Comparison of ENCODE assay signal across 1 cellular context in the genomic region with DNA sequence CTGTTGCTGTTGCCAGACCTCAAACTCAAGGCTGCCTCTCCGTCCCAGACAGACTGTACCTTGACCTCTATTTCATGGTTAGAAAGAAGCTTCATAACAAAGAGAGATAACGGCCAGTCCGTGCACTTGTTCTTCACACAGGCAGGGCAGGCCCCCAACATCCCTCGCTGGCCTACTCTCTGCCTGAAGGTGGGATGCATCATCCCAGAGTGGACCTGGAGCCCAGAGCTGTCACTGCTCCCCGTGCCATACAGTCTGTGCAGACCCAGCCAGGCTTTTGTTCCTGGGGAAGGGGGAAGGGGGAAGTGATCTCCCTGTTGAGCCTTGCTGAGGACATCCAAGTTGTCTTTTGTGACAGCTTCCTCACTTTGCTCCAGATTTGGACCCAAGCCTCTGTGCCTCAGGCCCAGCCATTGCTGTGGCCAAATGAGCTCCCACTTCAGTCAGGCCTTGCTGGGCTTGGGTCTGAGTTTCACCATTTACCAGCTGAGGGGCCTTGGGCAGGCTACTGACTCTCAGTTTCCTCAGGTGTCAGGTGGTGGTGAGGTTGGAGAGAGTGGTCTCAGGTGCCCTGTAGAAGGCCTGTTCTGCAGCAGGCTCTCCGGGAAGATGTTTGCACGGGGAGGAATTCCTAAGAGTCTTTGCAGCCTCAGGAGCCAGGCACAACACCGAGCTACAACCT.
TF ChIP-seq lines count a peak whose summit lies in the region.

No MANE protein-coding gene starts in this region.

TF ChIP-seq in HepG2, 621 proteins besides CTCF, POLR2A, EP300 and RAD21 (continued from another document):
- TF ChIP-seq, protein P1, sequence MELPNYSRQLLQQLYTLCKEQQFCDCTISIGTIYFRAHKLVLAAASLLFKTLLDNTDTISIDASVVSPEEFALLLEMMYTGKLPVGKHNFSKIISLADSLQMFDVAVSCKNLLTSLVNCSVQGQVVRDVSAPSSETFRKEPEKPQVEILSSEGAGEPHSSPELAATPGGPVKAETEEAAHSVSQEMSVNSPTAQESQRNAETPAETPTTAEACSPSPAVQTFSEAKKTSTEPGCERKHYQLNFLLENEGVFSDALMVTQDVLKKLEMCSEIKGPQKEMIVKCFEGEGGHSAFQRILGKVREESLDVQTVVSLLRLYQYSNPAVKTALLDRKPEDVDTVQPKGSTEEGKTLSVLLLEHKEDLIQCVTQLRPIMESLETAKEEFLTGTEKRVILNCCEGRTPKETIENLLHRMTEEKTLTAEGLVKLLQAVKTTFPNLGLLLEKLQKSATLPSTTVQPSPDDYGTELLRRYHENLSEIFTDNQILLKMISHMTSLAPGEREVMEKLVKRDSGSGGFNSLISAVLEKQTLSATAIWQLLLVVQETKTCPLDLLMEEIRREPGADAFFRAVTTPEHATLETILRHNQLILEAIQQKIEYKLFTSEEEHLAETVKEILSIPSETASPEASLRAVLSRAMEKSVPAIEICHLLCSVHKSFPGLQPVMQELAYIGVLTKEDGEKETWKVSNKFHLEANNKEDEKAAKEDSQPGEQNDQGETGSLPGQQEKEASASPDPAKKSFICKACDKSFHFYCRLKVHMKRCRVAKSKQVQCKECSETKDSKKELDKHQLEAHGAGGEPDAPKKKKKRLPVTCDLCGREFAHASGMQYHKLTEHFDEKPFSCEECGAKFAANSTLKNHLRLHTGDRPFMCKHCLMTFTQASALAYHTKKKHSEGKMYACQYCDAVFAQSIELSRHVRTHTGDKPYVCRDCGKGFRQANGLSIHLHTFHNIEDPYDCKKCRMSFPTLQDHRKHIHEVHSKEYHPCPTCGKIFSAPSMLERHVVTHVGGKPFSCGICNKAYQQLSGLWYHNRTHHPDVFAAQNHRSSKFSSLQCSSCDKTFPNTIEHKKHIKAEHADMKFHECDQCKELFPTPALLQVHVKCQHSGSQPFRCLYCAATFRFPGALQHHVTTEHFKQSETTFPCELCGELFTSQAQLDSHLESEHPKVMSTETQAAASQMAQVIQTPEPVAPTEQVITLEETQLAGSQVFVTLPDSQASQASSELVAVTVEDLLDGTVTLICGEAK (IDR thresholded peaks at IDR 0.05): no peak
- TF ChIP-seq, protein P1 (CRISPR knock-in tag; IDR thresholded peaks at IDR 0.05): no peak
- TF ChIP-seq ZNF567 (CRISPR knock-in tag; IDR thresholded peaks at IDR 0.05; ENCODE audit: borderline replicate concordance) (no peak), EEA1 (CRISPR knock-in tag; IDR thresholded peaks at IDR 0.05; ENCODE audit: borderline replicate concordance) (no peak), SOX5 (CRISPR knock-in tag; IDR thresholded peaks at IDR 0.05; ENCODE audit: borderline replicate concordance) (peak; percentile 63; the same call in 1 of the 2 replicates), RARA (CRISPR knock-in tag; IDR thresholded peaks at IDR 0.05) (peak; percentile 80), ZNF382 (CRISPR knock-in tag; IDR thresholded peaks at IDR 0.05; ENCODE audit: borderline replicate concordance) (no peak), KDM5B (CRISPR knock-in tag; IDR thresholded peaks at IDR 0.05; ENCODE audit: borderline replicate concordance) (peak; percentile 38; the same call in 1 of the 2 replicates), MIER2 (CRISPR knock-in tag; IDR thresholded peaks at IDR 0.05) (no peak), CHD2 (IDR thresholded peaks at IDR 0.05; ENCODE audit: low read depth, low read length) (no peak), NR2F6 (IDR thresholded peaks at IDR 0.05) (no peak), NR2F6 (CRISPR knock-in tag; IDR thresholded peaks at IDR 0.05) (peak; percentile 38; the same call in 1 of the 2 replicates)
- TF ChIP-seq, protein P2, sequence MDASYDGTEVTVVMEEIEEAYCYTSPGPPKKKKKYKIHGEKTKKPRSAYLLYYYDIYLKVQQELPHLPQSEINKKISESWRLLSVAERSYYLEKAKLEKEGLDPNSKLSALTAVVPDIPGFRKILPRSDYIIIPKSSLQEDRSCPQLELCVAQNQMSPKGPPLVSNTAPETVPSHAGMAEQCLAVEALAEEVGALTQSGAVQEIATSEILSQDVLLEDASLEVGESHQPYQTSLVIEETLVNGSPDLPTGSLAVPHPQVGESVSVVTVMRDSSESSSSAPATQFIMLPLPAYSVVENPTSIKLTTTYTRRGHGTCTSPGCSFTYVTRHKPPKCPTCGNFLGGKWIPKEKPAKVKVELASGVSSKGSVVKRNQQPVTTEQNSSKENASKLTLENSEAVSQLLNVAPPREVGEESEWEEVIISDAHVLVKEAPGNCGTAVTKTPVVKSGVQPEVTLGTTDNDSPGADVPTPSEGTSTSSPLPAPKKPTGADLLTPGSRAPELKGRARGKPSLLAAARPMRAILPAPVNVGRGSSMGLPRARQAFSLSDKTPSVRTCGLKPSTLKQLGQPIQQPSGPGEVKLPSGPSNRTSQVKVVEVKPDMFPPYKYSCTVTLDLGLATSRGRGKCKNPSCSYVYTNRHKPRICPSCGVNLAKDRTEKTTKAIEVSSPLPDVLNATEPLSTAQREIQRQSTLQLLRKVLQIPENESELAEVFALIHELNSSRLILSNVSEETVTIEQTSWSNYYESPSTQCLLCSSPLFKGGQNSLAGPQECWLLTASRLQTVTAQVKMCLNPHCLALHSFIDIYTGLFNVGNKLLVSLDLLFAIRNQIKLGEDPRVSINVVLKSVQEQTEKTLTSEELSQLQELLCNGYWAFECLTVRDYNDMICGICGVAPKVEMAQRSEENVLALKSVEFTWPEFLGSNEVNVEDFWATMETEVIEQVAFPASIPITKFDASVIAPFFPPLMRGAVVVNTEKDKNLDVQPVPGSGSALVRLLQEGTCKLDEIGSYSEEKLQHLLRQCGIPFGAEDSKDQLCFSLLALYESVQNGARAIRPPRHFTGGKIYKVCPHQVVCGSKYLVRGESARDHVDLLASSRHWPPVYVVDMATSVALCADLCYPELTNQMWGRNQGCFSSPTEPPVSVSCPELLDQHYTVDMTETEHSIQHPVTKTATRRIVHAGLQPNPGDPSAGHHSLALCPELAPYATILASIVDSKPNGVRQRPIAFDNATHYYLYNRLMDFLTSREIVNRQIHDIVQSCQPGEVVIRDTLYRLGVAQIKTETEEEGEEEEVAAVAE (CRISPR knock-in tag; IDR thresholded peaks at IDR 0.05; ENCODE audit: borderline replicate concordance): peak; percentile 73; the same call in 1 of the 2 replicates
- TF ChIP-seq, protein P3, sequence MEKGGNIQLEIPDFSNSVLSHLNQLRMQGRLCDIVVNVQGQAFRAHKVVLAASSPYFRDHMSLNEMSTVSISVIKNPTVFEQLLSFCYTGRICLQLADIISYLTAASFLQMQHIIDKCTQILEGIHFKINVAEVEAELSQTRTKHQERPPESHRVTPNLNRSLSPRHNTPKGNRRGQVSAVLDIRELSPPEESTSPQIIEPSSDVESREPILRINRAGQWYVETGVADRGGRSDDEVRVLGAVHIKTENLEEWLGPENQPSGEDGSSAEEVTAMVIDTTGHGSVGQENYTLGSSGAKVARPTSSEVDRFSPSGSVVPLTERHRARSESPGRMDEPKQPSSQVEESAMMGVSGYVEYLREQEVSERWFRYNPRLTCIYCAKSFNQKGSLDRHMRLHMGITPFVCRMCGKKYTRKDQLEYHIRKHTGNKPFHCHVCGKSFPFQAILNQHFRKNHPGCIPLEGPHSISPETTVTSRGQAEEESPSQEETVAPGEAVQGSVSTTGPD (CRISPR knock-in tag; IDR thresholded peaks at IDR 0.05): no peak
- TF ChIP-seq, protein P4, sequence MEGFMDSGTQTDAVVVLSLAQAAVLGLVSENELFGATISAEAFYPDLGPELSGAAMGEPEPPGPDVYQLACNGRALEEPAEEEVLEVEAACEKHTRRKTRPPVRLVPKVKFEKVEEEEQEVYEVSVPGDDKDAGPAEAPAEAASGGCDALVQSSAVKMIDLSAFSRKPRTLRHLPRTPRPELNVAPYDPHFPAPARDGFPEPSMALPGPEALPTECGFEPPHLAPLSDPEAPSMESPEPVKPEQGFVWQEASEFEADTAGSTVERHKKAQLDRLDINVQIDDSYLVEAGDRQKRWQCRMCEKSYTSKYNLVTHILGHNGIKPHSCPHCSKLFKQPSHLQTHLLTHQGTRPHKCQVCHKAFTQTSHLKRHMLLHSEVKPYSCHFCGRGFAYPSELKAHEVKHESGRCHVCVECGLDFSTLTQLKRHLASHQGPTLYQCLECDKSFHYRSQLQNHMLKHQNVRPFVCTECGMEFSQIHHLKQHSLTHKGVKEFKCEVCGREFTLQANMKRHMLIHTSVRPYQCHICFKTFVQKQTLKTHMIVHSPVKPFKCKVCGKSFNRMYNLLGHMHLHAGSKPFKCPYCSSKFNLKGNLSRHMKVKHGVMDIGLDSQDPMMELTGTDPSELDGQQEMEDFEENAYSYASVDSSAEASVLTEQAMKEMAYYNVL (CRISPR knock-in tag; IDR thresholded peaks at IDR 0.05; ENCODE audit: borderline replicate concordance): no peak
